ENCODE assay signal across 1 cellular context in genomic region chr12:65955418-65955817, GRCh38.
TF ChIP-seq lines count a peak whose summit lies in the region.

No MANE protein-coding gene starts in this region.

TF ChIP-seq in GM23338, 12 proteins besides CTCF, POLR2A, EP300 and RAD21 (continued from another document):
- no peak for TF ChIP-seq ETS1 (IDR thresholded peaks at IDR 0.05)
- no peak for TF ChIP-seq ZNF331 (CRISPR knock-in tag; IDR thresholded peaks at IDR 0.05; ENCODE audit: low read depth)
- no peak for TF ChIP-seq REST (IDR thresholded peaks at IDR 0.05; ENCODE audit: unreplicated experiment)
- no peak for TF ChIP-seq JUNB (IDR thresholded peaks at IDR 0.05; ENCODE audit: unreplicated experiment)
TF ChIP-seq in GM23338: peak in this region for 0.
